Comparison of ENCODE assay signal across 6 cellular contexts in genomic region chr1:206362994-206363393, GRCh38.
DNase-seq lines count a peak whose midpoint lies in the region; ATAC-seq and TF ChIP-seq lines count a peak whose summit lies in the region.
"Not testable (repeated sequence)": the region's sequence is repeated elsewhere in the genome, so short reads cannot be mapped to it uniquely, and the experiment has no call there.

No MANE protein-coding gene starts in this region.

- in situ Hi-C loops in GM23248 (cut with MboI) = not testable (repeated sequence)

- not testable (repeated sequence) for DNase-seq in CD8-positive, alpha-beta T cell; GM23248; HFFc6; activated CD8-positive, alpha-beta T cell treated with anti-CD3 and anti-CD28 coated beads, Interleukin-2, amount 10 ng/mL, durations not matched to agents 7 days and 5 days; activated naive CD8-positive, alpha-beta T cell treated with anti-CD3 and anti-CD28 coated beads, Interleukin-2, amount 10 ng/mL, durations not matched to agents 7 days and 5 days
- DNase-seq in naive thymus-derived CD8-positive, alpha-beta T cell = peak in 1 of 10 donors; percentile 3

- CTCF ChIA-PET in CD8-positive, alpha-beta T cell (lab: Charles Lee); activated CD8-positive, alpha-beta T cell treated with anti-CD3 and anti-CD28 coated beads, Interleukin-2, amount 10 ng/mL, durations not matched to agents 7 days and 5 days (lab: Charles Lee): not testable (repeated sequence)

- TF ChIP-seq CTCF in CD8-positive, alpha-beta T cell (IDR thresholded peaks at IDR 0.05); HFFc6 (IDR thresholded peaks at IDR 0.05): not testable (repeated sequence)

- not testable (repeated sequence) for H3K9me3 Mint-ChIP-seq in CD8-positive, alpha-beta T cell; HFFc6; activated CD8-positive, alpha-beta T cell treated with anti-CD3 and anti-CD28 coated beads, Interleukin-2, amount 10 ng/mL, durations not matched to agents 7 days and 5 days (ENCODE audit: insufficient read depth); activated naive CD8-positive, alpha-beta T cell treated with anti-CD3 and anti-CD28 coated beads, Interleukin-2, amount 10 ng/mL, durations not matched to agents 7 days and 5 days; naive thymus-derived CD8-positive, alpha-beta T cell

- not testable (repeated sequence) for H3K4me3 ChIP-seq in CD8-positive, alpha-beta T cell (ENCODE audit: low read depth, low read length); GM23248

- H3K4me1 Mint-ChIP-seq in CD8-positive, alpha-beta T cell (ENCODE audit: low read depth); naive thymus-derived CD8-positive, alpha-beta T cell: not testable (repeated sequence)
- peaks cover 28% of the 10 kb centered on the region for H3K4me1 Mint-ChIP-seq in HFFc6 (ENCODE audit: low read depth)
- H3K4me1 Mint-ChIP-seq in activated CD8-positive, alpha-beta T cell treated with anti-CD3 and anti-CD28 coated beads, Interleukin-2, amount 10 ng/mL, durations not matched to agents 7 days and 5 days (ENCODE audit: low read depth) = peaks cover 19% of the 10 kb centered on the region
- peaks cover 12% of the 10 kb centered on the region for H3K4me1 Mint-ChIP-seq in activated naive CD8-positive, alpha-beta T cell treated with anti-CD3 and anti-CD28 coated beads, Interleukin-2, amount 10 ng/mL, durations not matched to agents 7 days and 5 days

- H3K4me1 ChIP-seq in CD8-positive, alpha-beta T cell (ENCODE audit: insufficient read depth, low read length) = not testable (repeated sequence)
- peaks cover 20% of the 10 kb centered on the region for H3K4me1 ChIP-seq in GM23248 (ENCODE audit: insufficient read depth)

- H4K20me1 ChIP-seq in GM23248 (ENCODE audit: insufficient read depth) = not testable (repeated sequence)

- H3K36me3 Mint-ChIP-seq in CD8-positive, alpha-beta T cell; HFFc6 (ENCODE audit: low read depth); activated CD8-positive, alpha-beta T cell treated with anti-CD3 and anti-CD28 coated beads, Interleukin-2, amount 10 ng/mL, durations not matched to agents 7 days and 5 days (ENCODE audit: low read depth); activated naive CD8-positive, alpha-beta T cell treated with anti-CD3 and anti-CD28 coated beads, Interleukin-2, amount 10 ng/mL, durations not matched to agents 7 days and 5 days; naive thymus-derived CD8-positive, alpha-beta T cell: not testable (repeated sequence)

- WGBS in GM23248 (ENCODE audit: low coverage in 1 of 2, low lambda C conversion rate in 2 of 2, missing lambda C conversion rate in 2 of 2), 2 experiments = 99 to 100% methylated on average over 2 to 3 of the region's 3 CpGs

- not testable (repeated sequence) for H3K27ac Mint-ChIP-seq in CD8-positive, alpha-beta T cell; naive thymus-derived CD8-positive, alpha-beta T cell
- peak overlapping the region; percentile 82 for H3K27ac Mint-ChIP-seq in HFFc6
- H3K27ac Mint-ChIP-seq in activated CD8-positive, alpha-beta T cell treated with anti-CD3 and anti-CD28 coated beads, Interleukin-2, amount 10 ng/mL, durations not matched to agents 7 days and 5 days = peak overlapping the region; percentile 58
- peak overlapping the region; percentile 70 for H3K27ac Mint-ChIP-seq in activated naive CD8-positive, alpha-beta T cell treated with anti-CD3 and anti-CD28 coated beads, Interleukin-2, amount 10 ng/mL, durations not matched to agents 7 days and 5 days

- not testable (repeated sequence) for H3K36me3 ChIP-seq in CD8-positive, alpha-beta T cell (ENCODE audit: insufficient read depth, low read length); GM23248 (ENCODE audit: low read depth)

- H3K27ac ChIP-seq in CD8-positive, alpha-beta T cell (ENCODE audit: low read depth, low read length) = not testable (repeated sequence)
- H3K27ac ChIP-seq in GM23248 = 0 out of 2 replicates have a peak overlapping the region, but pooled peaks have one; percentile 24

- H3F3A ChIP-seq in GM23248 (ENCODE audit: insufficient read depth) = peaks cover 18% of the 10 kb centered on the region

- not testable (repeated sequence) for H3K79me2 ChIP-seq in GM23248 (ENCODE audit: insufficient read depth)

- not testable (repeated sequence) for H3K9me2 ChIP-seq in GM23248 (ENCODE audit: insufficient read depth)

- POLR2A ChIA-PET in CD8-positive, alpha-beta T cell (lab: Charles Lee); activated CD8-positive, alpha-beta T cell treated with anti-CD3 and anti-CD28 coated beads, Interleukin-2, amount 10 ng/mL, durations not matched to agents 7 days and 5 days (lab: Charles Lee); activated naive CD8-positive, alpha-beta T cell treated with anti-CD3 and anti-CD28 coated beads, Interleukin-2, amount 10 ng/mL, durations not matched to agents 7 days and 5 days (lab: Charles Lee); naive thymus-derived CD8-positive, alpha-beta T cell (lab: Charles Lee): not testable (repeated sequence)

- H3K4me2 ChIP-seq in GM23248 (ENCODE audit: unreplicated experiment) = not testable (repeated sequence)

- intact Hi-C loops in CD8-positive, alpha-beta T cell (cut with DNase I, micrococcal nuclease) = not testable (repeated sequence)

- H3K4me3 Mint-ChIP-seq in CD8-positive, alpha-beta T cell; activated CD8-positive, alpha-beta T cell treated with anti-CD3 and anti-CD28 coated beads, Interleukin-2, amount 10 ng/mL, durations not matched to agents 7 days and 5 days; activated naive CD8-positive, alpha-beta T cell treated with anti-CD3 and anti-CD28 coated beads, Interleukin-2, amount 10 ng/mL, durations not matched to agents 7 days and 5 days; naive thymus-derived CD8-positive, alpha-beta T cell: not testable (repeated sequence)
- peak overlapping the region; percentile 53 for H3K4me3 Mint-ChIP-seq in HFFc6

- H2AFZ ChIP-seq in GM23248 = not testable (repeated sequence)

- peak; percentile 54 for ATAC-seq in CD8-positive, alpha-beta T cell
- ATAC-seq in activated CD8-positive, alpha-beta T cell treated with anti-CD3 and anti-CD28 coated beads, Interleukin-2, amount 10 ng/mL, durations not matched to agents 7 days and 5 days = peak; percentile 67
- peak; percentile 65 for ATAC-seq in activated naive CD8-positive, alpha-beta T cell treated with anti-CD3 and anti-CD28 coated beads, Interleukin-2, amount 10 ng/mL, durations not matched to agents 7 days and 5 days (ENCODE audit: low read depth)
- ATAC-seq in naive thymus-derived CD8-positive, alpha-beta T cell = peak; percentile 78 to 96

- H3K9me3 ChIP-seq in CD8-positive, alpha-beta T cell (ENCODE audit: low read length); GM23248 (ENCODE audit: low read depth): not testable (repeated sequence)

- H3K27me3 ChIP-seq in CD8-positive, alpha-beta T cell (ENCODE audit: insufficient read depth, low read length); GM23248 (replicated peaks; ENCODE audit: insufficient read depth): not testable (repeated sequence)

- not testable (repeated sequence) for H3K9ac ChIP-seq in GM23248

- not testable (repeated sequence) for H3K27me3 Mint-ChIP-seq in CD8-positive, alpha-beta T cell (ENCODE audit: low read depth); HFFc6 (ENCODE audit: insufficient read depth); activated CD8-positive, alpha-beta T cell treated with anti-CD3 and anti-CD28 coated beads, Interleukin-2, amount 10 ng/mL, durations not matched to agents 7 days and 5 days (ENCODE audit: low read depth); activated naive CD8-positive, alpha-beta T cell treated with anti-CD3 and anti-CD28 coated beads, Interleukin-2, amount 10 ng/mL, durations not matched to agents 7 days and 5 days; naive thymus-derived CD8-positive, alpha-beta T cell
